In the genomic region with DNA sequence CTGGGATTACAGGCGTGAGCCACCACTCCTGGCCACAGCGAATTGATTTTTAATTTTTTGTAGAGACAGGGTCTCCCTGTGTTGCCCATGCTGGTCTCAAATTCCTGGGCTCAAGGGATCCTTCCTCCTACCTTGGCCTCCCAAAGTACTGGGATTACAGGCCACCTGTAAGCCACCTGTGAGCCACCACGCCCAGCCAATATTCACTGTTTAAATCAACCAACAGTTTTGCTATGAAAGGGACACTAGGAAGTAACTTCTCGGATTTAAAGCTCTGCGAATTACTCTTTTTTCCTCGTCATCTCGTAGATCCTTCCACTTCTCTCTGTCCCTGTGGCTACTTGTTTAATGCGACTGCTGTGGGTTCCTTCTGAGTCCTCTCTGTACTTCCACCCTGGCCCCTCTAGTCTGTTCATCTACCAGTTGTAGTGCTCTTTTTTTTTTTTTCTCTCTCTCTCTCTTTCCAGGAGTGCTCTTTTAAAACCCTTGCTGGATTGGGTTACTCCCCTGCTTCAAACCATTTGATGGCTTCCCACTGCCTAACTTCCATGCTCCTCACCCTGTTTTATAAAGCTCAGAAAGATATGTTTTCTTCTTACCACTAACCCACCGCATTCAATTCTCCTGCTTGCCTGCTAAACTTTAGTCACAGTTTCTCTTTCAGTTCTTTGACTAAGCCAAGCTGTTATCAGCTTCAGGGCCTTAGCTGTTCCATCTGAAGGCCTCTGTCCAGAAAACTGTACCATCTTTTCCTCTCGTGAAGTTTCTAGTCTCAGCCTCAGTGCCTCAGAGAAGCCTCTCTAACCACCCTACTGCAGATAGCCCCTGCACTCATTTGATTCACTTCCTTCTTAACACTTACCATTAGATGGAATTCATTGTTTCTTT, we compare ENCODE assay signal across 8 cellular contexts. TPM values are rescaled to one million over a fixed set of nuclear protein-coding genes. Genes with fewer than 3 reads are reported as not detected.
A peak's percentile ranks its signal among the peaks of the same experiment; 100 is the strongest.
DNase-seq lines count a peak whose midpoint lies in the region; ATAC-seq and TF ChIP-seq lines count a peak whose summit lies in the region.

No MANE protein-coding gene starts in this region.

- H3K14ac ChIP-seq in trophoblast cell (ENCODE audit: low read length) = no peak overlapping the region

- H3K4ac ChIP-seq in mesendoderm (ENCODE audit: low read depth, low read length) = no peak overlapping the region
- no peak overlapping the region for H3K4ac ChIP-seq in trophoblast cell (ENCODE audit: low read depth, low read length)

- DNase-seq in GM12864 (ENCODE audit: low read depth) (peak; percentile 60), MM.1S (peak; percentile 86), iris pigment epithelial cell (ENCODE audit: low read depth) (peak; percentile 42), mesendoderm (no peak), DMS53 treated with DMSO at 0.1 percent for 48 hours (lab: John Stamatoyannopoulos, UW; ENCODE audit: unreplicated experiment) (no peak), HCEC 1CT (no peak), trophoblast cell (no peak)

- peak overlapping the region; percentile 11; the same call in 1 of the 2 replicates for H3K9ac ChIP-seq in MM.1S (ENCODE audit: low read length)
- no peak overlapping the region for H3K9ac ChIP-seq in mesendoderm (ENCODE audit: low read length)
- no peak overlapping the region for H3K9ac ChIP-seq in trophoblast cell (ENCODE audit: low read length)

- no peaks in the 10 kb centered on the region for H3K27me3 ChIP-seq in MM.1S (replicated peaks; ENCODE audit: insufficient read depth, low read length)
- H3K27me3 ChIP-seq in mesendoderm (ENCODE audit: insufficient read depth, low read length, poor library complexity) = no peaks in the 10 kb centered on the region
- no peaks in the 10 kb centered on the region for H3K27me3 ChIP-seq in trophoblast cell (ENCODE audit: insufficient read depth, low read length)

- no peak overlapping the region for H4K12ac ChIP-seq in trophoblast cell (ENCODE audit: low read depth, low read length)

- H3K4me3 ChIP-seq in GM12864 (ENCODE audit: low read depth, low read length) = peak overlapping the region; percentile 43
- peak overlapping the region; percentile 40 for H3K4me3 ChIP-seq in MM.1S (ENCODE audit: low read length)
- no peak overlapping the region for H3K4me3 ChIP-seq in mesendoderm (ENCODE audit: low read length)
- H3K4me3 ChIP-seq in trophoblast cell (ENCODE audit: low read depth, low read length) = no peak overlapping the region

- H2BK120ac ChIP-seq in mesendoderm (ENCODE audit: low read depth, low read length) (no peak overlapping the region), trophoblast cell (ENCODE audit: insufficient read depth, low read length, poor library complexity) (no peak overlapping the region)

- H4K5ac ChIP-seq in mesendoderm (ENCODE audit: low read length) = no peak overlapping the region

- TF ChIP-seq CTCF in GM12864 (IDR thresholded peaks at IDR 0.05; ENCODE audit: low read depth, low read length, missing control alignments) = peak; percentile 15
- no peak for TF ChIP-seq CTCF in MM.1S (IDR thresholded peaks at IDR 0.05; ENCODE audit: low read length)

- H2AK5ac ChIP-seq in mesendoderm (ENCODE audit: low read length) (no peak overlapping the region), trophoblast cell (ENCODE audit: low read length) (no peak overlapping the region)

- peak overlapping the region; percentile 72 for H3K27ac ChIP-seq in MM.1S (ENCODE audit: low read length)
- no peak overlapping the region for H3K27ac ChIP-seq in mesendoderm (ENCODE audit: low read depth, low read length)
- H3K27ac ChIP-seq in trophoblast cell (ENCODE audit: low read depth, low read length) = no peak overlapping the region

- peaks cover 9% of the 10 kb centered on the region for H3K79me1 ChIP-seq in mesendoderm (ENCODE audit: low read length)
- no peaks in the 10 kb centered on the region for H3K79me1 ChIP-seq in trophoblast cell (ENCODE audit: low read length)

- H3K9me3 ChIP-seq in MM.1S (replicated peaks; ENCODE audit: insufficient read depth, low read length) = no peaks in the 10 kb centered on the region
- H3K9me3 ChIP-seq in trophoblast cell (ENCODE audit: insufficient read depth, low read depth, low read length) = no peaks in the 10 kb centered on the region

- peak overlapping the region; percentile 79 for H3K4me2 ChIP-seq in MM.1S (ENCODE audit: low read depth, low read length)
- no peak overlapping the region for H3K4me2 ChIP-seq in mesendoderm (ENCODE audit: low read length)
- no peak overlapping the region for H3K4me2 ChIP-seq in trophoblast cell (ENCODE audit: low read length)

- no peaks in the 10 kb centered on the region for H4K20me1 ChIP-seq in MM.1S (ENCODE audit: insufficient read depth, low read length)

- H2BK12ac ChIP-seq in trophoblast cell (ENCODE audit: low read length) = no peak overlapping the region

- H3F3A ChIP-seq in MM.1S (ENCODE audit: insufficient read depth, low read length) = peaks cover 22% of the 10 kb centered on the region

- H3K79me2 ChIP-seq in MM.1S (ENCODE audit: low read length) = peaks cover 86% of the 10 kb centered on the region
- H3K79me2 ChIP-seq in mesendoderm (ENCODE audit: control insufficient read depth, insufficient read depth, low read length) = peaks cover 11% of the 10 kb centered on the region
- peaks cover 2% of the 10 kb centered on the region for H3K79me2 ChIP-seq in trophoblast cell (ENCODE audit: control insufficient read depth, insufficient read depth, low read length, poor library complexity)

- ATAC-seq in GM21447 (IDR thresholded peaks at IDR 0.05; ENCODE audit: unreplicated experiment) = peak; percentile 80

- H2BK5ac ChIP-seq in mesendoderm (ENCODE audit: low read length) = no peak overlapping the region
- no peak overlapping the region for H2BK5ac ChIP-seq in trophoblast cell (ENCODE audit: low read depth, low read length, poor library complexity)

- H3K23ac ChIP-seq in mesendoderm (ENCODE audit: low read length) = no peak overlapping the region
- H3K23ac ChIP-seq in trophoblast cell (ENCODE audit: low read length) = no peak overlapping the region

- H4K8ac ChIP-seq in mesendoderm (ENCODE audit: low read depth, low read length) (no peak overlapping the region), trophoblast cell (ENCODE audit: low read depth, low read length) (no peak overlapping the region)

- H3K4me1 ChIP-seq in MM.1S (ENCODE audit: low read length) = peaks cover 14% of the 10 kb centered on the region; the same call in 1 of the 2 replicates
- no peaks in the 10 kb centered on the region for H3K4me1 ChIP-seq in mesendoderm (ENCODE audit: control insufficient read depth, low read depth, low read length)
- no peaks in the 10 kb centered on the region for H3K4me1 ChIP-seq in trophoblast cell (ENCODE audit: control insufficient read depth in 1 of 2, insufficient read depth in 2 of 2, low read length in 2 of 2)

- no peaks in the 10 kb centered on the region for H3K9me2 ChIP-seq in MM.1S (replicated peaks; ENCODE audit: insufficient read depth, low read length)

- H3K36me3 ChIP-seq in MM.1S (replicated peaks; ENCODE audit: insufficient read depth, low read length) = no peaks in the 10 kb centered on the region
- H3K36me3 ChIP-seq in mesendoderm (ENCODE audit: control insufficient read depth, insufficient read depth, low read length) = no peaks in the 10 kb centered on the region
- peaks cover 7 to 9% of the 10 kb centered on the region in 2 experiments for H3K36me3 ChIP-seq in trophoblast cell (ENCODE audit: control insufficient read depth in 1 of 2, insufficient read depth in 2 of 2, low read length in 2 of 2)

- H3K56ac ChIP-seq in mesendoderm (ENCODE audit: low read length) = no peak overlapping the region

- H3K18ac ChIP-seq in mesendoderm (ENCODE audit: low read length) (no peak overlapping the region), trophoblast cell (ENCODE audit: low read length) (no peak overlapping the region)

- H2AFZ ChIP-seq in MM.1S (ENCODE audit: low read length) = peak overlapping the region; percentile 33
- no peak overlapping the region for H2AFZ ChIP-seq in trophoblast cell (ENCODE audit: insufficient read depth, low read length, poor library complexity)

- no peak overlapping the region for H2BK15ac ChIP-seq in mesendoderm (replicated peaks; ENCODE audit: low read depth)

- H4K91ac ChIP-seq in trophoblast cell (ENCODE audit: low read depth, low read length) = no peak overlapping the region

- WGBS in mesendoderm (ENCODE audit: extremely low coverage, insufficient coverage, low lambda C conversion rate) = no CpG with 5 or more reads among the region's 10 CpGs
- no CpG with 5 or more reads among the region's 10 CpGs for WGBS in trophoblast cell (ENCODE audit: extremely low coverage, insufficient coverage, insufficient read length)

RNA-seq across cellular contexts. Expression of gene RTF1, which starts 12.4 kb away (rescaled TPM):
- 46.5 TPM for polyA plus RNA-seq in mesendoderm (2013, experiment 1 of 2)
- polyA plus RNA-seq in mesendoderm (2013, experiment 2 of 2) = 48.1 TPM
- polyA plus RNA-seq in trophoblast cell (2013) = 38.4 and 40.9 TPM in 2 replicates

RNA-seq across cellular contexts. Expression of gene NDUFAF1, which starts 27.0 kb away (rescaled TPM):
- polyA plus RNA-seq in mesendoderm (2013, experiment 1 of 2) = 10.8 TPM
- 10.3 TPM for polyA plus RNA-seq in mesendoderm (2013, experiment 2 of 2)
- 14.9 and 15.0 TPM in 2 replicates for polyA plus RNA-seq in trophoblast cell (2013)

Comparison
In these comparisons a context has a peak if more than half of its experiments do, and no peak if none do; other contexts are left out.
1. DNase-seq: peak in GM12864 (single experiment), MM.1S (single experiment) and iris pigment epithelial cell (single experiment); none in mesendoderm (single experiment), DMS53 treated with DMSO at 0.1 percent for 48 hours (single experiment), HCEC 1CT (single experiment) and trophoblast cell (0 of 2).
2. H3K4me3 ChIP-seq: peak in GM12864 (single experiment) and MM.1S (single experiment); none in mesendoderm (single experiment) and trophoblast cell (single experiment).